In the genomic region with DNA sequence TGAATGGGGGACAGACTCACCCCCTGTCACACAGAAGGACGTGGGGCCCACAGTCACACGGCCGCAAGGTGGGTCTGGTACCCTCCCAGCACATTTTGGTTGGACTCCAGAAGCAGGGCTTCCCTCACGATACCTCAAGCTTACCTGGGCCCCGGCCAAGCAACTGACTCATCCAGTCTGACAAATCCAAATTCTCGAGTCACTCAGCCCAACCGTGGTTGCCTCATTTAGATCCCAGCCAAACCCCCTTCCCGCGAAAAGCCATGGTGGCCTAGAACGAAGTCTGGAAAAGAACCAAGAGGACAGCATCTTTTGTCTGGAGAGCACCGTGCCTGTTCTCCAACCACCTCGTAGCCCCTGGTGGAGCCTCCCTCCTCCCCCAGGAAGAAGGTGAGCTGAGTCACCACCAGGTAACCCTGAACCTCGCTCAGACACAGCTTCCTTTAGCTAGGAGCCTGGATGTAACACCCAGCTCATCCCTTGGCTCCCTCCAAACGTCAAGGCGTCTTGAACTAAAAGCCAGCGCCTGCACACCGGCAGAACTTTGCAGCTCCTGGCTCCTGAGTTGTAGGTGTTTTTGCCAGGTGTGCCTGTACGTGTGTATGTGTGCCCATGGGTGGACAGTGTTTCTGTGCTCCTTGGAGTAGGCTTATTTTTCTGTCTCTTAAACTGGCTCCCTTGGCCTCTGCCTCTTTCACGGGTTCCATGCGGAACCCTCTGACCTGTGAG, we compare ENCODE assay signal across 1 cellular context.
TF ChIP-seq lines count a peak whose summit lies in the region.

No MANE protein-coding gene starts in this region.

TF ChIP-seq in K562, 482 proteins besides CTCF, POLR2A, EP300 and RAD21 (continued from another document):
- TF ChIP-seq, protein P1, sequence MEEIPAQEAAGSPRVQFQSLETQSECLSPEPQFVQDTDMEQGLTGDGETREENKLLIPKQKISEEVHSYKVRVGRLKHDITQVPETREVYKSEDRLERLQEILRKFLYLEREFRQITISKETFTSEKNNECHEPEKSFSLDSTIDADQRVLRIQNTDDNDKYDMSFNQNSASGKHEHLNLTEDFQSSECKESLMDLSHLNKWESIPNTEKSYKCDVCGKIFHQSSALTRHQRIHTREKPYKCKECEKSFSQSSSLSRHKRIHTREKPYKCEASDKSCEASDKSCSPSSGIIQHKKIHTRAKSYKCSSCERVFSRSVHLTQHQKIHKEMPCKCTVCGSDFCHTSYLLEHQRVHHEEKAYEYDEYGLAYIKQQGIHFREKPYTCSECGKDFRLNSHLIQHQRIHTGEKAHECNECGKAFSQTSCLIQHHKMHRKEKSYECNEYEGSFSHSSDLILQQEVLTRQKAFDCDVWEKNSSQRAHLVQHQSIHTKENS (CRISPR knock-in tag; IDR thresholded peaks at IDR 0.05) = no peak
- TF ChIP-seq MCM2 (IDR thresholded peaks at IDR 0.05; ENCODE audit: low read depth) (no peak), MCM3 (IDR thresholded peaks at IDR 0.05) (no peak), POLR2AphosphoS2 (IDR thresholded peaks at IDR 0.05; ENCODE audit: low read length) (no peak), CEBPG (CRISPR knock-in tag; IDR thresholded peaks at IDR 0.05) (0 out of 2 replicates have a peak, but pooled peaks have one; percentile 9), CEBPG (tag; conservative IDR thresholded peaks at IDR 0.05 in 1 of 2, IDR thresholded peaks at IDR 0.05 in 1 of 2) (no peak), CHCHD3 (CRISPR knock-in tag; IDR thresholded peaks at IDR 0.05) (no peak), ELF2 (CRISPR knock-in tag; IDR thresholded peaks at IDR 0.05) (no peak), SNRNP70 (optimal IDR thresholded peaks at IDR 0.05; ENCODE audit: low read depth, low read length) (no peak), NCOA4 (IDR thresholded peaks at IDR 0.05; ENCODE audit: partially characterized antibody) (no peak), CBFA2T3 (IDR thresholded peaks at IDR 0.05) (no peak), TOE1 (IDR thresholded peaks at IDR 0.05; ENCODE audit: borderline replicate concordance) (no peak), TOE1 (CRISPR knock-in tag; IDR thresholded peaks at IDR 0.05; ENCODE audit: borderline replicate concordance, low read depth) (no peak), WHSC1 (IDR thresholded peaks at IDR 0.05; ENCODE audit: low read length) (no peak), JUND (IDR thresholded peaks at IDR 0.05; ENCODE audit: borderline replicate concordance, low read depth, low read length) (peak; percentile 19; the same call in 1 of the 2 replicates), JUND (tag; IDR thresholded peaks at IDR 0.05; ENCODE audit: borderline replicate concordance, low read depth, low read length) (no peak), SMAD3 (CRISPR knock-in tag; conservative IDR thresholded peaks at IDR 0.05) (no peak), CREBBP (IDR thresholded peaks at IDR 0.05; ENCODE audit: low read depth, low read length) (no peak), ZNF583 (CRISPR knock-in tag; IDR thresholded peaks at IDR 0.05) (no peak), ZBTB17 (CRISPR knock-in tag; IDR thresholded peaks at IDR 0.05) (no peak), HOXB6 (CRISPR knock-in tag; IDR thresholded peaks at IDR 0.05; ENCODE audit: borderline replicate concordance) (no peak), FOXJ2 (tag; IDR thresholded peaks at IDR 0.05) (no peak), NCOA1 (IDR thresholded peaks at IDR 0.05; ENCODE audit: low read depth) (no peak), TRIM24 (IDR thresholded peaks at IDR 0.05) (no peak), LCOR (CRISPR knock-in tag; IDR thresholded peaks at IDR 0.05) (no peak), NFIC (IDR thresholded peaks at IDR 0.05) (peak; percentile 24; the same call in 1 of the 2 replicates), RBM14 (IDR thresholded peaks at IDR 0.05; ENCODE audit: borderline replicate concordance, insufficient read depth, low read depth, low read length) (no peak), FOXK2 (conservative IDR thresholded peaks at IDR 0.05 in 1 of 2, IDR thresholded peaks at IDR 0.05 in 1 of 2; ENCODE audit: low read depth in 2 of 2) (no peak), ZNF143 (CRISPR knock-in tag; IDR thresholded peaks at IDR 0.05) (no peak), TFAM (CRISPR knock-in tag; conservative IDR thresholded peaks at IDR 0.05) (no peak), FIP1L1 (IDR thresholded peaks at IDR 0.05; ENCODE audit: low read depth, low read length, poor library complexity, severe bottlenecking) (no peak), ZFX (CRISPR knock-in tag; IDR thresholded peaks at IDR 0.05) (no peak), EWSR1 (IDR thresholded peaks at IDR 0.05; ENCODE audit: borderline replicate concordance, low read depth, partially characterized antibody) (no peak), FOSL1 (tag; conservative IDR thresholded peaks at IDR 0.05) (peak; percentile 74)
- TF ChIP-seq, protein P2, sequence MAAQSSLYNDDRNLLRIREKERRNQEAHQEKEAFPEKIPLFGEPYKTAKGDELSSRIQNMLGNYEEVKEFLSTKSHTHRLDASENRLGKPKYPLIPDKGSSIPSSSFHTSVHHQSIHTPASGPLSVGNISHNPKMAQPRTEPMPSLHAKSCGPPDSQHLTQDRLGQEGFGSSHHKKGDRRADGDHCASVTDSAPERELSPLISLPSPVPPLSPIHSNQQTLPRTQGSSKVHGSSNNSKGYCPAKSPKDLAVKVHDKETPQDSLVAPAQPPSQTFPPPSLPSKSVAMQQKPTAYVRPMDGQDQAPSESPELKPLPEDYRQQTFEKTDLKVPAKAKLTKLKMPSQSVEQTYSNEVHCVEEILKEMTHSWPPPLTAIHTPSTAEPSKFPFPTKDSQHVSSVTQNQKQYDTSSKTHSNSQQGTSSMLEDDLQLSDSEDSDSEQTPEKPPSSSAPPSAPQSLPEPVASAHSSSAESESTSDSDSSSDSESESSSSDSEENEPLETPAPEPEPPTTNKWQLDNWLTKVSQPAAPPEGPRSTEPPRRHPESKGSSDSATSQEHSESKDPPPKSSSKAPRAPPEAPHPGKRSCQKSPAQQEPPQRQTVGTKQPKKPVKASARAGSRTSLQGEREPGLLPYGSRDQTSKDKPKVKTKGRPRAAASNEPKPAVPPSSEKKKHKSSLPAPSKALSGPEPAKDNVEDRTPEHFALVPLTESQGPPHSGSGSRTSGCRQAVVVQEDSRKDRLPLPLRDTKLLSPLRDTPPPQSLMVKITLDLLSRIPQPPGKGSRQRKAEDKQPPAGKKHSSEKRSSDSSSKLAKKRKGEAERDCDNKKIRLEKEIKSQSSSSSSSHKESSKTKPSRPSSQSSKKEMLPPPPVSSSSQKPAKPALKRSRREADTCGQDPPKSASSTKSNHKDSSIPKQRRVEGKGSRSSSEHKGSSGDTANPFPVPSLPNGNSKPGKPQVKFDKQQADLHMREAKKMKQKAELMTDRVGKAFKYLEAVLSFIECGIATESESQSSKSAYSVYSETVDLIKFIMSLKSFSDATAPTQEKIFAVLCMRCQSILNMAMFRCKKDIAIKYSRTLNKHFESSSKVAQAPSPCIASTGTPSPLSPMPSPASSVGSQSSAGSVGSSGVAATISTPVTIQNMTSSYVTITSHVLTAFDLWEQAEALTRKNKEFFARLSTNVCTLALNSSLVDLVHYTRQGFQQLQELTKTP (IDR thresholded peaks at IDR 0.05; ENCODE audit: low read depth in 1 of 2, partially characterized antibody in 2 of 2) = no peak
- TF ChIP-seq, protein P3, sequence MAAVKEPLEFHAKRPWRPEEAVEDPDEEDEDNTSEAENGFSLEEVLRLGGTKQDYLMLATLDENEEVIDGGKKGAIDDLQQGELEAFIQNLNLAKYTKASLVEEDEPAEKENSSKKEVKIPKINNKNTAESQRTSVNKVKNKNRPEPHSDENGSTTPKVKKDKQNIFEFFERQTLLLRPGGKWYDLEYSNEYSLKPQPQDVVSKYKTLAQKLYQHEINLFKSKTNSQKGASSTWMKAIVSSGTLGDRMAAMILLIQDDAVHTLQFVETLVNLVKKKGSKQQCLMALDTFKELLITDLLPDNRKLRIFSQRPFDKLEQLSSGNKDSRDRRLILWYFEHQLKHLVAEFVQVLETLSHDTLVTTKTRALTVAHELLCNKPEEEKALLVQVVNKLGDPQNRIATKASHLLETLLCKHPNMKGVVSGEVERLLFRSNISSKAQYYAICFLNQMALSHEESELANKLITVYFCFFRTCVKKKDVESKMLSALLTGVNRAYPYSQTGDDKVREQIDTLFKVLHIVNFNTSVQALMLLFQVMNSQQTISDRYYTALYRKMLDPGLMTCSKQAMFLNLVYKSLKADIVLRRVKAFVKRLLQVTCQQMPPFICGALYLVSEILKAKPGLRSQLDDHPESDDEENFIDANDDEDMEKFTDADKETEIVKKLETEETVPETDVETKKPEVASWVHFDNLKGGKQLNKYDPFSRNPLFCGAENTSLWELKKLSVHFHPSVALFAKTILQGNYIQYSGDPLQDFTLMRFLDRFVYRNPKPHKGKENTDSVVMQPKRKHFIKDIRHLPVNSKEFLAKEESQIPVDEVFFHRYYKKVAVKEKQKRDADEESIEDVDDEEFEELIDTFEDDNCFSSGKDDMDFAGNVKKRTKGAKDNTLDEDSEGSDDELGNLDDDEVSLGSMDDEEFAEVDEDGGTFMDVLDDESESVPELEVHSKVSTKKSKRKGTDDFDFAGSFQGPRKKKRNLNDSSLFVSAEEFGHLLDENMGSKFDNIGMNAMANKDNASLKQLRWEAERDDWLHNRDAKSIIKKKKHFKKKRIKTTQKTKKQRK (IDR thresholded peaks at IDR 0.05; ENCODE audit: borderline replicate concordance, low read depth, low read length) = no peak
- TF ChIP-seq, protein P4, sequence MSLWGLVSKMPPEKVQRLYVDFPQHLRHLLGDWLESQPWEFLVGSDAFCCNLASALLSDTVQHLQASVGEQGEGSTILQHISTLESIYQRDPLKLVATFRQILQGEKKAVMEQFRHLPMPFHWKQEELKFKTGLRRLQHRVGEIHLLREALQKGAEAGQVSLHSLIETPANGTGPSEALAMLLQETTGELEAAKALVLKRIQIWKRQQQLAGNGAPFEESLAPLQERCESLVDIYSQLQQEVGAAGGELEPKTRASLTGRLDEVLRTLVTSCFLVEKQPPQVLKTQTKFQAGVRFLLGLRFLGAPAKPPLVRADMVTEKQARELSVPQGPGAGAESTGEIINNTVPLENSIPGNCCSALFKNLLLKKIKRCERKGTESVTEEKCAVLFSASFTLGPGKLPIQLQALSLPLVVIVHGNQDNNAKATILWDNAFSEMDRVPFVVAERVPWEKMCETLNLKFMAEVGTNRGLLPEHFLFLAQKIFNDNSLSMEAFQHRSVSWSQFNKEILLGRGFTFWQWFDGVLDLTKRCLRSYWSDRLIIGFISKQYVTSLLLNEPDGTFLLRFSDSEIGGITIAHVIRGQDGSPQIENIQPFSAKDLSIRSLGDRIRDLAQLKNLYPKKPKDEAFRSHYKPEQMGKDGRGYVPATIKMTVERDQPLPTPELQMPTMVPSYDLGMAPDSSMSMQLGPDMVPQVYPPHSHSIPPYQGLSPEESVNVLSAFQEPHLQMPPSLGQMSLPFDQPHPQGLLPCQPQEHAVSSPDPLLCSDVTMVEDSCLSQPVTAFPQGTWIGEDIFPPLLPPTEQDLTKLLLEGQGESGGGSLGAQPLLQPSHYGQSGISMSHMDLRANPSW (CRISPR knock-in tag; IDR thresholded peaks at IDR 0.05) = no peak
- TF ChIP-seq, protein P5, sequence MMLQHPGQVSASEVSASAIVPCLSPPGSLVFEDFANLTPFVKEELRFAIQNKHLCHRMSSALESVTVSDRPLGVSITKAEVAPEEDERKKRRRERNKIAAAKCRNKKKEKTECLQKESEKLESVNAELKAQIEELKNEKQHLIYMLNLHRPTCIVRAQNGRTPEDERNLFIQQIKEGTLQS (IDR thresholded peaks at IDR 0.05) = peak; percentile 49
- TF ChIP-seq, protein P5 (CRISPR knock-in tag; conservative IDR thresholded peaks at IDR 0.05) = no peak
- TF ChIP-seq, protein P6, sequence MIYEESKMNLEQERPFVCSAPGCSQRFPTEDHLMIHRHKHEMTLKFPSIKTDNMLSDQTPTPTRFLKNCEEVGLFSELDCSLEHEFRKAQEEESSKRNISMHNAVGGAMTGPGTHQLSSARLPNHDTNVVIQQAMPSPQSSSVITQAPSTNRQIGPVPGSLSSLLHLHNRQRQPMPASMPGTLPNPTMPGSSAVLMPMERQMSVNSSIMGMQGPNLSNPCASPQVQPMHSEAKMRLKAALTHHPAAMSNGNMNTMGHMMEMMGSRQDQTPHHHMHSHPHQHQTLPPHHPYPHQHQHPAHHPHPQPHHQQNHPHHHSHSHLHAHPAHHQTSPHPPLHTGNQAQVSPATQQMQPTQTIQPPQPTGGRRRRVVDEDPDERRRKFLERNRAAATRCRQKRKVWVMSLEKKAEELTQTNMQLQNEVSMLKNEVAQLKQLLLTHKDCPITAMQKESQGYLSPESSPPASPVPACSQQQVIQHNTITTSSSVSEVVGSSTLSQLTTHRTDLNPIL (CRISPR knock-in tag; IDR thresholded peaks at IDR 0.05) = no peak
TF ChIP-seq in K562: peak in this region for 6.
